Comparison of ENCODE assay signal across 1 cellular context in genomic region chr19:32870154-32870573, GRCh38.
TF ChIP-seq lines count a peak whose summit lies in the region.

No MANE protein-coding gene starts in this region.

TF ChIP-seq in SK-N-SH treated with all-trans-retinoic acid at 6 μM for 48 hours, 23 proteins besides CTCF, POLR2A, EP300 and RAD21 (continued from another document):
- no peak for TF ChIP-seq CREB5 (CRISPR knock-in tag; IDR thresholded peaks at IDR 0.05; ENCODE audit: low read depth)
